In genomic region chr20:38075161-38075998, GRCh38 we compare ENCODE assay signal across 13 cellular contexts. TPM values are rescaled to one million over a fixed set of nuclear protein-coding genes. Genes with fewer than 3 reads are reported as not detected.
DNase-seq lines count a peak whose midpoint lies in the region; ATAC-seq and TF ChIP-seq lines count a peak whose summit lies in the region.
"Had no signal": no experiment of that assay in that cellular context is flagged by ENCODE, and none has a peak within 500 bp of the region (broad histone marks: within the 10 kb centered on the region; RNA-seq: fewer than 3 reads in every experiment).

No MANE protein-coding gene starts in this region.

- ATAC-seq in PC-3 (no peak), thoracic aorta (ENCODE audit: insufficient number of reproducible peaks, low FRiP score, low read depth) (no peak)
- ATAC-seq in effector memory CD8-positive, alpha-beta T cell (replicated peaks): no peak
- ATAC-seq: sciatic nerve had no signal

- peaks cover 37% of the 10 kb centered on the region for H3K4me1 ChIP-seq in PC-3 (ENCODE audit: insufficient read depth, low read length)
- peaks cover 29 to 45% of the 10 kb centered on the region in 2 donors for H3K4me1 ChIP-seq in thoracic aorta (ENCODE audit: control insufficient read depth in 1 of 2, low read depth in 2 of 2)
- H3K4me1 ChIP-seq in prostate gland (replicated peaks): peaks cover 11% of the 10 kb centered on the region

- no peaks in the 10 kb centered on the region for H4K20me1 ChIP-seq in PC-3 (ENCODE audit: low read length)

- intact Hi-C loops in PC-3 (cut with micrococcal nuclease) (no loop called here), prostate gland (cut with DNase I) (loop anchor here (5.0 kb wide), 1 partner anchor 87 kb away; no protein-coding TSS in a partner anchor)

- H3K4me1 Mint-ChIP-seq in effector memory CD8-positive, alpha-beta T cell (ENCODE audit: low read depth in 2 of 2): peaks cover 16 to 30% of the 10 kb centered on the region in 2 donors
- H3K4me1 Mint-ChIP-seq in mesothelial cell of epicardium: peaks cover 29% of the 10 kb centered on the region

- H3K36me3 ChIP-seq in PC-3 (ENCODE audit: low read depth, low read length): peaks cover 61% of the 10 kb centered on the region
- peaks cover 13% of the 10 kb centered on the region for H3K36me3 ChIP-seq in thoracic aorta
- no peaks in the 10 kb centered on the region for H3K36me3 ChIP-seq in prostate gland

- H3K27me3 ChIP-seq in PC-3 (ENCODE audit: low read length): no peaks in the 10 kb centered on the region
- no peaks in the 10 kb centered on the region for H3K27me3 ChIP-seq in thoracic aorta (replicated peaks; ENCODE audit: insufficient read depth)
- H3K27me3 ChIP-seq in prostate gland (replicated peaks; ENCODE audit: insufficient read depth): no peaks in the 10 kb centered on the region

- DNase-seq in PC-3: no peak
- no peak for DNase-seq in effector memory CD8-positive, alpha-beta T cell
- DNase-seq in mesothelial cell of epicardium (ENCODE audit: low spot score in 2 of 2, unreplicated experiment in 2 of 2): no peak
- DNase-seq in thoracic aorta (ENCODE audit: low spot score): no peak
- no peak for DNase-seq in HuH-7 (ENCODE audit: low spot score)
- no peak for DNase-seq in prostate gland (ENCODE audit: low spot score)
- DNase-seq in NCI-H748 (lab: John Stamatoyannopoulos, UW; ENCODE audit: unreplicated experiment): no peak
- DNase-seq: activated T-cell treated with anti-CD3 and anti-CD28 coated beads, Interleukin-2, amount 50 U/mL, for 48 hours; anterior cingulate cortex; Caco-2; hypothalamus; NCI-H69 had no signal

- peak overlapping the region; percentile 16 for H3K4me2 ChIP-seq in PC-3 (ENCODE audit: low read length)

- H3K4me3 ChIP-seq in PC-3 (ENCODE audit: low read length) (no peak overlapping the region), thoracic aorta (no peak overlapping the region), prostate gland (no peak overlapping the region)

- H3F3A ChIP-seq in PC-3 (ENCODE audit: low read length, unreplicated experiment): no peaks in the 10 kb centered on the region

- H2AFZ ChIP-seq in PC-3 (ENCODE audit: low read length): no peak overlapping the region

- H3K27ac ChIP-seq in PC-3 (ENCODE audit: low read length): no peak overlapping the region
- peak overlapping the region; percentile 53 to 62 for H3K27ac ChIP-seq in thoracic aorta
- H3K27ac ChIP-seq in prostate gland: peak overlapping the region in 1 of 2 donors; percentile 1

- TF ChIP-seq CTCF in PC-3 (conservative IDR thresholded peaks at IDR 0.05; ENCODE audit: low read depth, low read length): no peak
- no peak for TF ChIP-seq CTCF in mesothelial cell of epicardium (IDR thresholded peaks at IDR 0.05; ENCODE audit: unreplicated experiment)
- TF ChIP-seq CTCF in thoracic aorta (IDR thresholded peaks at IDR 0.05): no peak
- TF ChIP-seq CTCF in prostate gland (IDR thresholded peaks at IDR 0.05): no peak

- TF ChIP-seq POLR2A in prostate gland (IDR thresholded peaks at IDR 0.05): no peak

- H3K9me3 ChIP-seq in PC-3 (ENCODE audit: low read length) (no peaks in the 10 kb centered on the region), thoracic aorta (no peaks in the 10 kb centered on the region), prostate gland (no peaks in the 10 kb centered on the region)
- H3K9me3 ChIP-seq: Caco-2 had no signal

- WGBS in prostate gland: 87% methylated on average over 3 of the region's 3 CpGs

- H3K9me2 ChIP-seq in PC-3 (replicated peaks; ENCODE audit: low read length): no peaks in the 10 kb centered on the region

- POLR2A ChIA-PET in PC-3 (lab: Charles Lee; ENCODE audit: unreplicated experiment): interaction anchor here (0.6 kb wide), 1 partner anchor 9 kb away, joined by 3 read pairs; no protein-coding TSS in a partner anchor

- peaks cover 44% of the 10 kb centered on the region for H3K79me2 ChIP-seq in PC-3 (ENCODE audit: low read length)

- H3K27ac Mint-ChIP-seq in effector memory CD8-positive, alpha-beta T cell: peak overlapping the region; percentile 23 to 55
- peak overlapping the region; percentile 70 for H3K27ac Mint-ChIP-seq in mesothelial cell of epicardium

- no peak overlapping the region for H3K4me3 Mint-ChIP-seq in effector memory CD8-positive, alpha-beta T cell
- no peak overlapping the region for H3K4me3 Mint-ChIP-seq in mesothelial cell of epicardium

- peaks cover 48% of the 10 kb centered on the region for H3K36me3 Mint-ChIP-seq in effector memory CD8-positive, alpha-beta T cell (ENCODE audit: insufficient read depth)
- H3K36me3 Mint-ChIP-seq in mesothelial cell of epicardium: peaks cover 46% of the 10 kb centered on the region

- CTCF ChIA-PET in PC-3 (lab: Charles Lee): no interaction called here

- H3K9ac ChIP-seq in PC-3 (ENCODE audit: low read length): no peak overlapping the region

- BruUV-seq in PC-3 (replicated peaks; lab: Mats Ljungman, UMichigan): no TSS peak

- H3K9me3 Mint-ChIP-seq in effector memory CD8-positive, alpha-beta T cell: no peaks in the 10 kb centered on the region
- peaks cover 19% of the 10 kb centered on the region for H3K9me3 Mint-ChIP-seq in mesothelial cell of epicardium

- H3K27me3 Mint-ChIP-seq in effector memory CD8-positive, alpha-beta T cell: no peaks in the 10 kb centered on the region
- H3K27me3 Mint-ChIP-seq in mesothelial cell of epicardium (ENCODE audit: low read depth): no peaks in the 10 kb centered on the region

RNA-seq across cellular contexts. Expression of gene RPRD1B, which starts 41.8 kb away (rescaled TPM):
- total RNA-seq in PC-3 (2014; rRNA removed) (40.1 and 43.6 TPM in 2 replicates), mesothelial cell of epicardium (47.8 to 52.7 TPM (median 48.4 TPM) in 3 replicates), thoracic aorta (10 to 100 TPM; 22.3 to 77.7 TPM), prostate gland (10 to 100 TPM; 21.9 to 27.5 TPM)

RNA-seq across cellular contexts. Expression of gene TTI1, which starts 42.1 kb away (rescaled TPM):
- 21.8 and 23.2 TPM in 2 replicates for total RNA-seq in PC-3 (2014; rRNA removed)
- total RNA-seq in mesothelial cell of epicardium: 33.2 to 33.7 TPM (median 33.6 TPM) in 3 replicates
- total RNA-seq in thoracic aorta: 10 to 100 TPM; 12.2 to 20.1 TPM
- total RNA-seq in prostate gland: 10 to 100 TPM; 14.8 to 26.2 TPM
